ENCODE assay signal across 20 cellular contexts in genomic region chr9:68970150-68970549, GRCh38. TPM values are rescaled to one million over a fixed set of nuclear protein-coding genes. Genes with fewer than 3 reads are reported as not detected.
DNase-seq lines count a peak whose midpoint lies in the region; ATAC-seq and TF ChIP-seq lines count a peak whose summit lies in the region.
"Had no signal": no experiment of that assay in that cellular context is flagged by ENCODE, and none has a peak within 500 bp of the region (broad histone marks: within the 10 kb centered on the region; RNA-seq: fewer than 3 reads in every experiment).

No MANE protein-coding gene starts in this region.

- no peaks in the 10 kb centered on the region for H3F3A ChIP-seq in neural progenitor cell (ENCODE audit: low read depth)

- ATAC-seq in lower lobe of right lung = no peak
- ATAC-seq: activated CD4-positive, CD25-positive, alpha-beta regulatory T cell treated with anti-CD3 and anti-CD28 coated beads, Interleukin-2, amount 50 U/mL, for 24 hours; natural killer cell treated with Interleukin-12 subunit alpha and Interleukin-12 subunit beta and Interleukin-15 and Interleukin-18, amount 100 ng/mL, for 72 hours had no signal

- no peak overlapping the region for H2AFZ ChIP-seq in neural progenitor cell (replicated peaks)
- H2AFZ ChIP-seq: PC-9 had no signal

- no peak overlapping the region for H3K4me2 ChIP-seq in neural progenitor cell
- H3K4me2 ChIP-seq: PC-9 had no signal

- no peaks in the 10 kb centered on the region for H3K79me2 ChIP-seq in neural progenitor cell (ENCODE audit: low read depth)

- H3K27me3 ChIP-seq in lower lobe of right lung (ENCODE audit: low read depth) (no peaks in the 10 kb centered on the region), neural progenitor cell (no peaks in the 10 kb centered on the region)
- H3K27me3 ChIP-seq: SJSA1 had no signal

- TF ChIP-seq CTCF in lower lobe of right lung (IDR thresholded peaks at IDR 0.05) (no peak), neural progenitor cell (IDR thresholded peaks at IDR 0.05) (no peak)

- no peaks in the 10 kb centered on the region for H3K4me1 Mint-ChIP-seq in neural progenitor cell

- no peak overlapping the region for H3K4me3 ChIP-seq in lower lobe of right lung
- no peak overlapping the region for H3K4me3 ChIP-seq in neural progenitor cell
- H3K4me3 ChIP-seq: PC-9, SJSA1 had no signal

- intact Hi-C loops in lower lobe of right lung (cut with DNase I) (no loop called here), head of caudate nucleus (cut with DNase I) (no loop called here)

- DNase-seq in DMS79 treated with DMSO at 0.1 percent for 48 hours (lab: John Stamatoyannopoulos, UW) (peak; percentile 23), NCI-H128 (lab: John Stamatoyannopoulos, UW; ENCODE audit: unreplicated experiment) (peak; percentile 13), NCI-H69 (lab: John Stamatoyannopoulos, UW) (peak; percentile 99), lower lobe of right lung (no peak), neural progenitor cell (ENCODE audit: low spot score) (no peak), activated T-cell treated with anti-CD3 and anti-CD28 coated beads for 4 hours (no peak), head of caudate nucleus (no peak)
- DNase-seq: AML-193; effector CD8-positive, alpha-beta T cell; PC-9; T-helper 2 cell had no signal

- H3K4me1 ChIP-seq in lower lobe of right lung = no peaks in the 10 kb centered on the region
- no peaks in the 10 kb centered on the region for H3K4me1 ChIP-seq in neural progenitor cell
- H3K4me1 ChIP-seq: SJSA1 had no signal

- H4K20me1 ChIP-seq in neural progenitor cell (ENCODE audit: low read depth) = no peaks in the 10 kb centered on the region

- no peaks in the 10 kb centered on the region for H3K36me3 ChIP-seq in lower lobe of right lung
- no peaks in the 10 kb centered on the region for H3K36me3 ChIP-seq in neural progenitor cell
- H3K36me3 ChIP-seq: SJSA1 had no signal

- H3K27ac Mint-ChIP-seq in neural progenitor cell = no peak overlapping the region
- H3K27ac Mint-ChIP-seq: natural killer cell treated with Interleukin-12 subunit alpha and Interleukin-12 subunit beta and Interleukin-15 and Interleukin-18, amount 100 ng/mL, for 72 hours; progenitor cell of endocrine pancreas had no signal

- H3K27ac ChIP-seq in lower lobe of right lung (peak overlapping the region; percentile 10), neural progenitor cell (no peak overlapping the region)
- H3K27ac ChIP-seq: PC-9, SJSA1 had no signal

- no peaks in the 10 kb centered on the region for H3K9me3 ChIP-seq in lower lobe of right lung
- H3K9me3 ChIP-seq in neural progenitor cell (ENCODE audit: low read depth) = no peaks in the 10 kb centered on the region
- H3K9me3 ChIP-seq: SJSA1 had no signal

- H3K9ac ChIP-seq in neural progenitor cell = no peak overlapping the region

- peaks cover 9% of the 10 kb centered on the region for H3K36me3 Mint-ChIP-seq in neural progenitor cell
- H3K36me3 Mint-ChIP-seq: natural killer cell treated with Interleukin-12 subunit alpha and Interleukin-12 subunit beta and Interleukin-15 and Interleukin-18, amount 100 ng/mL, for 72 hours had no signal

- no peaks in the 10 kb centered on the region for H3K27me3 Mint-ChIP-seq in neural progenitor cell (ENCODE audit: insufficient read depth, low read depth)
- H3K27me3 Mint-ChIP-seq: natural killer cell treated with Interleukin-12 subunit alpha and Interleukin-12 subunit beta and Interleukin-15 and Interleukin-18, amount 100 ng/mL, for 72 hours; progenitor cell of endocrine pancreas had no signal

- H3K9me3 Mint-ChIP-seq in neural progenitor cell = no peaks in the 10 kb centered on the region
- H3K9me3 Mint-ChIP-seq: natural killer cell treated with Interleukin-12 subunit alpha and Interleukin-12 subunit beta and Interleukin-15 and Interleukin-18, amount 100 ng/mL, for 72 hours had no signal

- H3K4me3 Mint-ChIP-seq in neural progenitor cell = no peak overlapping the region
- H3K4me3 Mint-ChIP-seq: natural killer cell treated with Interleukin-12 subunit alpha and Interleukin-12 subunit beta and Interleukin-15 and Interleukin-18, amount 100 ng/mL, for 72 hours had no signal

RNA-seq across cellular contexts. Expression of gene PRKACG, which starts 43.8 kb away (rescaled TPM):
- total RNA-seq in lower lobe of right lung = not detected
- not detected in 2 replicates for total RNA-seq in neural progenitor cell (ENCODE audit: low replicate concordance)
- total RNA-seq: cardiac septum; fibroblast of lung; HT1080; LHCN-M2; lung microvascular endothelial cell; natural killer cell treated with Interleukin-12 subunit alpha and Interleukin-12 subunit beta and Interleukin-15 and Interleukin-18, amount 100 ng/mL, for 72 hours; PC-9; progenitor cell of endocrine pancreas; SJSA1 had no signal

Comparison
In these comparisons a context has a peak if more than half of its experiments do, and no peak if none do; other contexts are left out.
1. DNase-seq: peak in DMS79 treated with DMSO at 0.1 percent for 48 hours (single experiment), NCI-H128 (single experiment) and NCI-H69 (single experiment); none in lower lobe of right lung (single experiment), neural progenitor cell (single experiment), activated T-cell treated with anti-CD3 and anti-CD28 coated beads for 4 hours (single experiment) and head of caudate nucleus (0 of 42).